Comparison of ENCODE assay signal across 8 cellular contexts in the genomic region with DNA sequence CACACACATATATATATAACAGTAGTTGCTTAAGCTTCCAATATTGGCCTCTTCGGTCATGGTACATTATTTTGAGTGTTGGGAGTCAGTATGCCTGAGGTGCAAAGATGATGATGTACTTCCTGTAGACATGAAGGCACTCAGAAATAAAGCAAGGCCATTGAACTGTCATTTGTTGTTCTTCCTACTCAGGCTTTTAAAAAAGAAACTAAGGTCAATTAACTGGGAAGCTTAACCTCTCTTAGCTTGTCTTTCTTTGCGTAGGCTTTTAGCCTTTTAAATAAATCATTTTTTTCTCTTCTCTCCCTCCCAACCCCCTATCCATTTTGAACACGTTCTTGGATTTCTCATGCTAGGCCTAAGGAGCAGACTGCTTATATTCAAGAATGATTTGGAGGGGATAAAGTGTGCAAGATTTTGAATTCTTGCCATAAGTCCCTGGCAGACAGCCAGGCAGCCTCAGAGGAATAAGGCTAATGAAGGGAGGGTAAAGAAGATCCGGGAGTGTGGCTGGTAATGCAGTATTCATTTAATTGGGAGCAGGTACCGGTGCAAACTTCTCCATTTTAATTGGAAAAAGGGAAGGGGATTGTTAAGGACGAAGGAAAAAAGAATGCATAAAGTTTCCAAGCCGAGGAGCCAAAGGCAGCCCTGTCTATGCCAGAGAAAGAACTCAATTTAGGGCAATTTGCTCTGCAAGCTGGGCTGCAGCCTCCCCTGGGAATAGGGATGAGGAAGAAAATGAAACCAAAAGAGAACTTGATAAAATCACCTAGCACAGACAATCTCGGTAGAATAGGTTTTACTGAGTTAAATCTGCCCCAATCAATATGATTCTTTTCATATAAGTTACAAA.
A peak's percentile ranks its signal among the peaks of the same experiment; 100 is the strongest.
DNase-seq lines count a peak whose midpoint lies in the region; ATAC-seq and TF ChIP-seq lines count a peak whose summit lies in the region.

No MANE protein-coding gene starts in this region.

- WGBS in esophagus, 2 donors = 29 to 43% methylated on average over 8 of the region's 8 CpGs

- H3K9ac ChIP-seq in skeletal muscle satellite cell (ENCODE audit: low read depth, low read length) = no peak overlapping the region

- intact Hi-C loops in left lung (cut with DNase I) = no loop called here

- ATAC-seq in GM21825 (IDR thresholded peaks at IDR 0.05; ENCODE audit: unreplicated experiment) (no peak), left lung (no peak), HG02571 (IDR thresholded peaks at IDR 0.05; ENCODE audit: unreplicated experiment) (no peak)

- no peak for TF ChIP-seq CTCF in left lung (IDR thresholded peaks at IDR 0.05)

- DNase-seq in H4 (ENCODE audit: low spot score) (peak; percentile 11), NCI-H460 (ENCODE audit: extremely low read depth, low read depth) (peak; percentile 8), activated T-cell treated with anti-CD3 and anti-CD28 coated beads for 4 hours (no peak), left lung (no peak)

- H3K9me3 ChIP-seq in esophagus (ENCODE audit: control insufficient read depth in 2 of 2, insufficient read depth in 1 of 2, low read depth in 1 of 2, low read length in 1 of 2) (no peaks in the 10 kb centered on the region), skeletal muscle satellite cell (replicated peaks; ENCODE audit: low read length) (no peaks in the 10 kb centered on the region), left lung (no peaks in the 10 kb centered on the region)

- H3K27ac ChIP-seq in esophagus (ENCODE audit: low read depth in 2 of 2, low read length in 1 of 2) = no peak overlapping the region
- H3K27ac ChIP-seq in left lung = no peak overlapping the region

- H3K4me1 ChIP-seq in esophagus (ENCODE audit: control insufficient read depth in 2 of 2, insufficient read depth in 2 of 2, low read length in 1 of 2) = no peaks in the 10 kb centered on the region
- H3K4me1 ChIP-seq in skeletal muscle satellite cell (ENCODE audit: control insufficient read depth, insufficient read depth, low read length) = peaks cover 20% of the 10 kb centered on the region
- no peaks in the 10 kb centered on the region for H3K4me1 ChIP-seq in left lung

- H3K36me3 ChIP-seq in esophagus (ENCODE audit: control insufficient read depth in 2 of 2, insufficient read depth in 2 of 2, low read length in 1 of 2) = no peaks in the 10 kb centered on the region
- no peaks in the 10 kb centered on the region for H3K36me3 ChIP-seq in skeletal muscle satellite cell (ENCODE audit: insufficient read depth, low read length)
- H3K36me3 ChIP-seq in left lung = no peaks in the 10 kb centered on the region

- peak overlapping the region; percentile 67 for H3K4me2 ChIP-seq in skeletal muscle satellite cell (ENCODE audit: low read length)

- H3K4me3 ChIP-seq in esophagus (ENCODE audit: low read depth in 1 of 2, low read length in 2 of 2) (peak overlapping the region; percentile 13 to 29), skeletal muscle satellite cell (ENCODE audit: low read length) (peak overlapping the region; percentile 17), left lung (no peak overlapping the region)

- H3K27me3 ChIP-seq in esophagus (ENCODE audit: control insufficient read depth in 1 of 2, insufficient read depth in 2 of 2, low read length in 2 of 2) (no peaks in the 10 kb centered on the region), skeletal muscle satellite cell (ENCODE audit: control insufficient read depth, insufficient read depth, low read length) (no peaks in the 10 kb centered on the region), left lung (no peaks in the 10 kb centered on the region)

Comparison
In these comparisons a context has a peak if more than half of its experiments do, and no peak if none do; other contexts are left out.
1. DNase-seq: peak in H4 (single experiment) and NCI-H460 (single experiment); none in activated T-cell treated with anti-CD3 and anti-CD28 coated beads for 4 hours (single experiment) and left lung (0 of 2).
2. H3K4me3 ChIP-seq: peak in esophagus (2 of 2) and skeletal muscle satellite cell (single experiment); none in left lung (0 of 2).